8 cellular contexts compared by ENCODE assay signal in the genomic region with DNA sequence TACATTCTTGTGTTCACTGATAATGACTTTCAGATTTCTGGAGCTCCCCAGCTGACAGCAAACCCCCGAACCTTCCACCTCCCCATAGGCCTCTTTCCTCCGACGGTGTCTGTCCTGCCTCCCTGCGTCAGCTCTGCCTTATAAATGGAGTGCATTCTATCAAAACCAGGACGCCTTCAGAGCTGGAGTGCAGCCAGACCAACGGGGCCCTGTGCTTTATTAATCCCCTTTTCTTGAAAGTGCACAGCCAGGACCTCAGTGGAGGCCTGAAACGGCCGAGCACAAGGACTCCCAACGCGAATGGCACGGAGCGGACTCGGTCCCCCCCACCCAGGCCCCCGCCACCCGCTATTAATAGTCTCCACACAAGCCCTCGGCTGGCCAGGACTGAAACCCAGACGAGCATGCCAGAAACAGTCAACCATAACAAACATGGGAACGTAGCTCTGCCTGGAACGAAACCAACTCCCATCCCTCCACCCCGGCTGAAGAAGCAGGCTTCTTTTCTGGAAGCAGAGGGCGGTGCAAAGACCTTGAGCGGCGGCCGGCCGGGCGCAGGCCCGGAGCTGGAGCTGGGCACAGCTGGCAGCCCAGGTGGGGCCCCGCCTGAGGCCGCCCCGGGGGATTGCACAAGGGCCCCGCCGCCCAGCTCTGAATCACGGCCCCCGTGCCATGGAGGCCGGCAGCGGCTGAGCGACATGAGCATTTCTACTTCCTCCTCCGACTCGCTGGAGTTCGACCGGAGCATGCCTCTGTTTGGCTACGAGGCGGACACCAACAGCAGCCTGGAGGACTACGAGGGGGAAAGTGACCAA. TPM values are rescaled to one million over a fixed set of nuclear protein-coding genes. Genes with fewer than 3 reads are reported as not detected.
DNase-seq lines count a peak whose midpoint lies in the region; ATAC-seq and TF ChIP-seq lines count a peak whose summit lies in the region.

No MANE protein-coding gene starts in this region.

- DNase-seq in HK-2 (ENCODE audit: unreplicated experiment): peak; percentile 88
- peak; percentile 95 for DNase-seq in RWPE1 (ENCODE audit: low spot score)
- DNase-seq in fibroblast of the aortic adventitia (ENCODE audit: low read depth): peak; percentile 97
- DNase-seq in activated T-helper 1 cell treated with anti-CD3 and anti-CD28 coated beads, Interleukin-12 subunit alpha, Interleukin-12 subunit beta, Interleukin-2, Interleukin-4 antibody, amounts not matched to agents 30 ng/mL and 10 ng/mL and 1 ng/mL, durations not matched to agents 14 hours and 24 hours and 36 hours (ENCODE audit: low spot score): no peak
- no peak for DNase-seq in activated naive CD8-positive, alpha-beta T cell treated with anti-CD3 and anti-CD28 coated beads for 36 hours
- DNase-seq in GM19240 (ENCODE audit: insufficient read length, low spot score): no peak

- H3K9me3 Mint-ChIP-seq in activated T-helper 1 cell treated with anti-CD3 and anti-CD28 coated beads, Interleukin-12 subunit alpha, Interleukin-12 subunit beta, Interleukin-2, Interleukin-4 antibody, amounts not matched to agents 30 ng/mL and 10 ng/mL and 1 ng/mL, durations not matched to agents 14 hours and 24 hours and 36 hours: no peaks in the 10 kb centered on the region
- H3K9me3 Mint-ChIP-seq in activated naive CD8-positive, alpha-beta T cell treated with anti-CD3 and anti-CD28 coated beads for 36 hours: no peaks in the 10 kb centered on the region

- intact Hi-C loops in activated T-helper 1 cell treated with anti-CD3 and anti-CD28 coated beads, Interleukin-12 subunit alpha, Interleukin-12 subunit beta, Interleukin-2, Interleukin-4 antibody, amounts not matched to agents 30 ng/mL and 10 ng/mL and 1 ng/mL, durations not matched to agents 14 hours and 24 hours and 36 hours (cut with micrococcal nuclease): no loop called here

- no peaks in the 10 kb centered on the region for H3K9me3 ChIP-seq in neutrophil

- peaks cover 32% of the 10 kb centered on the region for H3K27me3 ChIP-seq in neutrophil

- POLR2A ChIA-PET in RWPE1 (lab: Yijun Ruan, JAX; ENCODE audit: low non-redundant PET): interaction anchor here (0.5 to 4.2 kb wide), 6 partner anchors 13 to 89 kb away, joined by 3 to 28 read pairs (median 10); no protein-coding TSS in a partner anchor

- H3K4me1 Mint-ChIP-seq in activated T-helper 1 cell treated with anti-CD3 and anti-CD28 coated beads, Interleukin-12 subunit alpha, Interleukin-12 subunit beta, Interleukin-2, Interleukin-4 antibody, amounts not matched to agents 30 ng/mL and 10 ng/mL and 1 ng/mL, durations not matched to agents 14 hours and 24 hours and 36 hours (ENCODE audit: low read depth): no peaks in the 10 kb centered on the region
- H3K4me1 Mint-ChIP-seq in activated naive CD8-positive, alpha-beta T cell treated with anti-CD3 and anti-CD28 coated beads for 36 hours: peaks cover 2% of the 10 kb centered on the region

- H3K36me3 ChIP-seq in neutrophil: no peaks in the 10 kb centered on the region

- TF ChIP-seq CTCF in RWPE1 (conservative IDR thresholded peaks at IDR 0.05; ENCODE audit: low read depth) (no peak), fibroblast of the aortic adventitia (IDR thresholded peaks at IDR 0.05; ENCODE audit: insufficient read depth, low read length) (no peak), neutrophil (IDR thresholded peaks at IDR 0.05) (no peak)

- H3K27ac Mint-ChIP-seq in activated T-helper 1 cell treated with anti-CD3 and anti-CD28 coated beads, Interleukin-12 subunit alpha, Interleukin-12 subunit beta, Interleukin-2, Interleukin-4 antibody, amounts not matched to agents 30 ng/mL and 10 ng/mL and 1 ng/mL, durations not matched to agents 14 hours and 24 hours and 36 hours: no peak overlapping the region
- no peak overlapping the region for H3K27ac Mint-ChIP-seq in activated naive CD8-positive, alpha-beta T cell treated with anti-CD3 and anti-CD28 coated beads for 36 hours

- no peak overlapping the region for H3K4me3 Mint-ChIP-seq in activated T-helper 1 cell treated with anti-CD3 and anti-CD28 coated beads, Interleukin-12 subunit alpha, Interleukin-12 subunit beta, Interleukin-2, Interleukin-4 antibody, amounts not matched to agents 30 ng/mL and 10 ng/mL and 1 ng/mL, durations not matched to agents 14 hours and 24 hours and 36 hours
- no peak overlapping the region for H3K4me3 Mint-ChIP-seq in activated naive CD8-positive, alpha-beta T cell treated with anti-CD3 and anti-CD28 coated beads for 36 hours

- H3K27ac ChIP-seq in RWPE1 (peak overlapping the region; percentile 100), neutrophil (no peak overlapping the region)

- peaks cover 16% of the 10 kb centered on the region for H3K27me3 Mint-ChIP-seq in activated T-helper 1 cell treated with anti-CD3 and anti-CD28 coated beads, Interleukin-12 subunit alpha, Interleukin-12 subunit beta, Interleukin-2, Interleukin-4 antibody, amounts not matched to agents 30 ng/mL and 10 ng/mL and 1 ng/mL, durations not matched to agents 14 hours and 24 hours and 36 hours (ENCODE audit: insufficient read depth)
- peaks cover 5% of the 10 kb centered on the region for H3K27me3 Mint-ChIP-seq in activated naive CD8-positive, alpha-beta T cell treated with anti-CD3 and anti-CD28 coated beads for 36 hours

- CTCF ChIA-PET in RWPE1 (lab: Yijun Ruan, JAX): interaction anchor here (0.7 to 1.2 kb wide), 4 partner anchors 88 to 191 kb away, joined by 3 to 4 read pairs (median 4); no protein-coding TSS in a partner anchor

- ATAC-seq in HG02840 (IDR thresholded peaks at IDR 0.05; ENCODE audit: low FRiP score, unreplicated experiment): no peak

- no peaks in the 10 kb centered on the region for H3K36me3 Mint-ChIP-seq in activated T-helper 1 cell treated with anti-CD3 and anti-CD28 coated beads, Interleukin-12 subunit alpha, Interleukin-12 subunit beta, Interleukin-2, Interleukin-4 antibody, amounts not matched to agents 30 ng/mL and 10 ng/mL and 1 ng/mL, durations not matched to agents 14 hours and 24 hours and 36 hours (ENCODE audit: low read depth)
- H3K36me3 Mint-ChIP-seq in activated naive CD8-positive, alpha-beta T cell treated with anti-CD3 and anti-CD28 coated beads for 36 hours: no peaks in the 10 kb centered on the region

- peaks cover 20 to 23% of the 10 kb centered on the region in 2 experiments for H3K4me1 ChIP-seq in neutrophil (ENCODE audit: control insufficient read depth in 1 of 2, insufficient read depth in 1 of 2, low read depth in 1 of 2, low read length in 1 of 2)

- H3K4me3 ChIP-seq in fibroblast of the aortic adventitia (ENCODE audit: low read depth, low read length) (peak overlapping the region; percentile 84), neutrophil (ENCODE audit: low read depth in 1 of 2, low read length in 1 of 2) (peak overlapping the region; percentile 31 to 42)

RNA-seq across cellular contexts. Expression of a gene that starts 42.3 kb away (rescaled TPM):
- 19.3 and 49.3 TPM in 2 replicates for total RNA-seq in fibroblast of the aortic adventitia (ENCODE audit: low replicate concordance)
- 86.3 and 89.9 TPM in 2 replicates for total RNA-seq in activated T-helper 1 cell treated with anti-CD3 and anti-CD28 coated beads, Interleukin-12 subunit alpha, Interleukin-12 subunit beta, Interleukin-2, Interleukin-4 antibody, amounts not matched to agents 30 ng/mL and 10 ng/mL and 1 ng/mL, durations not matched to agents 14 hours and 24 hours and 36 hours
- total RNA-seq in activated naive CD8-positive, alpha-beta T cell treated with anti-CD3 and anti-CD28 coated beads for 36 hours: 100 to 1,000 TPM; 116 to 118 TPM

Comparison
In these comparisons a context has a peak if more than half of its experiments do, and no peak if none do; other contexts are left out.
1. DNase-seq: peak in HK-2 (single experiment), RWPE1 (single experiment) and fibroblast of the aortic adventitia (single experiment); none in activated T-helper 1 cell treated with anti-CD3 and anti-CD28 coated beads, Interleukin-12 subunit alpha, Interleukin-12 subunit beta, Interleukin-2, Interleukin-4 antibody, amounts not matched to agents 30 ng/mL and 10 ng/mL and 1 ng/mL, durations not matched to agents 14 hours and 24 hours and 36 hours (single experiment), activated naive CD8-positive, alpha-beta T cell treated with anti-CD3 and anti-CD28 coated beads for 36 hours (single experiment) and GM19240 (single experiment).